8 cellular contexts compared by ENCODE assay signal in genomic region chr11:7512525-7513209, GRCh38. TPM values are rescaled to one million over a fixed set of nuclear protein-coding genes. Genes with fewer than 3 reads are reported as not detected.
DNase-seq lines count a peak whose midpoint lies in the region; ATAC-seq and TF ChIP-seq lines count a peak whose summit lies in the region.

No MANE protein-coding gene starts in this region.

- peak; percentile 58 for DNase-seq in activated CD8-positive, alpha-beta T cell treated with anti-CD3 and anti-CD28 coated beads for 36 hours
- peak; percentile 76 for DNase-seq in globus pallidus (ENCODE audit: low spot score)
- no peak for DNase-seq in osteocyte (ENCODE audit: extremely low spot score, unreplicated experiment)
- no peak for DNase-seq in T1000 (lab: John Stamatoyannopoulos, UW)
- DNase-seq in activated CD4-positive, CD25-positive, alpha-beta regulatory T cell (lab: John Stamatoyannopoulos, UW), result no peak

- no peaks in the 10 kb centered on the region for H3K9me3 ChIP-seq in DOHH2 (ENCODE audit: control insufficient read depth, insufficient read depth, low read length)

- no peaks in the 10 kb centered on the region for H3K36me3 Mint-ChIP-seq in activated CD8-positive, alpha-beta T cell treated with anti-CD3 and anti-CD28 coated beads for 36 hours (ENCODE audit: low read depth)
- H3K36me3 Mint-ChIP-seq in osteocyte (ENCODE audit: unreplicated experiment), result peaks cover 6% of the 10 kb centered on the region

- H3K27me3 ChIP-seq in DOHH2 (ENCODE audit: control insufficient read depth, low read length), result no peaks in the 10 kb centered on the region

- H4K20me1 ChIP-seq in DOHH2 (ENCODE audit: control insufficient read depth, insufficient read depth, low read depth, low read length), result no peaks in the 10 kb centered on the region

- peak overlapping the region; percentile 85 for H3K27ac ChIP-seq in DOHH2 (ENCODE audit: low read depth, low read length)

- peak overlapping the region; percentile 86 for H3K4me3 Mint-ChIP-seq in activated CD8-positive, alpha-beta T cell treated with anti-CD3 and anti-CD28 coated beads for 36 hours
- peak overlapping the region; percentile 88 for H3K4me3 Mint-ChIP-seq in osteocyte (ENCODE audit: unreplicated experiment)

- no peaks in the 10 kb centered on the region for H3K9me2 ChIP-seq in DOHH2 (replicated peaks; ENCODE audit: control insufficient read depth, low read length)

- intact Hi-C loops in activated CD8-positive, alpha-beta T cell treated with anti-CD3 and anti-CD28 coated beads for 36 hours (cut with micrococcal nuclease), result loop anchor here (2.0 to 10.0 kb wide), 2 partner anchors 152 to 182 kb away; no protein-coding TSS in a partner anchor

- peak; percentile 66 for ATAC-seq in GM19438 (IDR thresholded peaks at IDR 0.05; ENCODE audit: low read depth, unreplicated experiment)
- ATAC-seq in HG03469 (IDR thresholded peaks at IDR 0.05; ENCODE audit: unreplicated experiment), result peak; percentile 74
- peak; percentile 29 for ATAC-seq in activated CD8-positive, alpha-beta T cell treated with anti-CD3 and anti-CD28 coated beads for 36 hours

- H3K9me3 Mint-ChIP-seq in activated CD8-positive, alpha-beta T cell treated with anti-CD3 and anti-CD28 coated beads for 36 hours, result no peaks in the 10 kb centered on the region
- no peaks in the 10 kb centered on the region for H3K9me3 Mint-ChIP-seq in osteocyte (ENCODE audit: unreplicated experiment)

- no peak for TF ChIP-seq CTCF in DOHH2 (IDR thresholded peaks at IDR 0.05; ENCODE audit: low read depth, low read length, poor library complexity, severe bottlenecking)
- no peak for TF ChIP-seq CTCF in activated CD8-positive, alpha-beta T cell treated with anti-CD3 and anti-CD28 coated beads for 36 hours (IDR thresholded peaks at IDR 0.05)
- TF ChIP-seq CTCF in osteocyte (IDR thresholded peaks at IDR 0.05), result no peak

- H3K79me2 ChIP-seq in DOHH2 (ENCODE audit: control insufficient read depth, low read length), result peaks cover 39% of the 10 kb centered on the region

- no peaks in the 10 kb centered on the region for H3F3A ChIP-seq in DOHH2 (ENCODE audit: control insufficient read depth, insufficient read depth)

- peak overlapping the region; percentile 90 for H3K27ac Mint-ChIP-seq in activated CD8-positive, alpha-beta T cell treated with anti-CD3 and anti-CD28 coated beads for 36 hours
- peak overlapping the region; percentile 83 for H3K27ac Mint-ChIP-seq in osteocyte (ENCODE audit: unreplicated experiment)

- POLR2A ChIA-PET in activated CD8-positive, alpha-beta T cell treated with anti-CD3 and anti-CD28 coated beads for 36 hours (lab: Charles Lee), result interaction anchor here (0.7 to 1.5 kb wide), 4 partner anchors 8 to 474 kb away, joined by 3 to 6 read pairs (median 3); partner anchors contain the start of gene EIF3F

- CTCF ChIA-PET in activated CD8-positive, alpha-beta T cell treated with anti-CD3 and anti-CD28 coated beads for 36 hours (lab: Charles Lee), result interaction anchor here (0.6 to 2.6 kb wide), 25 partner anchors 9 to 182 kb away, joined by 3 to 12 read pairs (median 4); partner anchors contain the start of gene OLFML1

- H3K4me2 ChIP-seq in DOHH2 (ENCODE audit: low read length), result peak overlapping the region; percentile 93

- H3K4me3 ChIP-seq in DOHH2 (ENCODE audit: low read length), result peak overlapping the region; percentile 86

- peaks cover 4% of the 10 kb centered on the region for H3K27me3 Mint-ChIP-seq in activated CD8-positive, alpha-beta T cell treated with anti-CD3 and anti-CD28 coated beads for 36 hours
- peaks cover 24% of the 10 kb centered on the region for H3K27me3 Mint-ChIP-seq in osteocyte (ENCODE audit: unreplicated experiment)

- peaks cover 49% of the 10 kb centered on the region for H3K4me1 ChIP-seq in DOHH2 (ENCODE audit: control insufficient read depth, low read length)

- peaks cover 25% of the 10 kb centered on the region for H3K4me1 Mint-ChIP-seq in activated CD8-positive, alpha-beta T cell treated with anti-CD3 and anti-CD28 coated beads for 36 hours (ENCODE audit: low read depth)
- peaks cover 28% of the 10 kb centered on the region for H3K4me1 Mint-ChIP-seq in osteocyte (ENCODE audit: unreplicated experiment)

- peaks cover 5% of the 10 kb centered on the region for H3K36me3 ChIP-seq in DOHH2 (ENCODE audit: control insufficient read depth, low read length)

RNA-seq across cellular contexts. Expression of gene PPFIBP2, which starts 1.1 kb away (rescaled TPM):
- 10 to 100 TPM; 13.3 to 14.2 TPM for total RNA-seq in activated CD8-positive, alpha-beta T cell treated with anti-CD3 and anti-CD28 coated beads for 36 hours
- 72.6 and 74.1 TPM in 2 replicates for total RNA-seq in osteocyte

RNA-seq across cellular contexts. Expression of gene OLFML1, which starts 27.4 kb away (rescaled TPM):
- total RNA-seq in activated CD8-positive, alpha-beta T cell treated with anti-CD3 and anti-CD28 coated beads for 36 hours, result not detected
- 59.7 and 66.6 TPM in 2 replicates for total RNA-seq in osteocyte

Comparison
In these comparisons a context has a peak if more than half of its experiments do, and no peak if none do; other contexts are left out.
1. DNase-seq: peak in activated CD8-positive, alpha-beta T cell treated with anti-CD3 and anti-CD28 coated beads for 36 hours (single experiment) and globus pallidus (single experiment); none in osteocyte (single experiment), T1000 (single experiment) and activated CD4-positive, CD25-positive, alpha-beta regulatory T cell (0 of 4).
2. RNA of gene OLFML1, which starts 27.4 kb away (total RNA-seq): 59.7 to 66.6 TPM in osteocyte; not detected in activated CD8-positive, alpha-beta T cell treated with anti-CD3 and anti-CD28 coated beads for 36 hours; every median in the first group is over 10 times any median in the second.
3. Peak in every context shown above with its lines, with median percentiles within 50 percentile points of each other: ATAC-seq.